ENCODE assay signal across 23 cellular contexts in the genomic region with DNA sequence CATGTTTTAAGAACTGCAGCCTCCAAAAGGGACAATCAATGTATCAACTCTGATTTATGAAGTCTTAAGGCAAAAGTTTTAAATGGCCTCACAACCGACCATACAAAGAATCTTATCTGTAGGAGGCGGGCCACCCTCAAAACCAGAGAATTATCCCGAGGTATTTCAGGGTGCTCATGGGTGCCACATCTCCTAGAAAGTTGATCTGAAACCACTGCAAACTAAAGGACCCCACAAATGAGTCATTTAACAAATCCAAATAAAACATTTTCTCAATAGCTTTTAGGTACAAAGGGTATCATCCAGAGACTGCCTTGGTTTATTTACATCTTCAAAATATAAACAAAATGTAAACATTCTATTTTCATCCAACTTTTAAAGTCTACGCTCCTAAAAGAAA. TPM values are rescaled to one million over a fixed set of nuclear protein-coding genes. Genes with fewer than 3 reads are reported as not detected.
DNase-seq lines count a peak whose midpoint lies in the region; ATAC-seq and TF ChIP-seq lines count a peak whose summit lies in the region.
"Had no signal": no experiment of that assay in that cellular context is flagged by ENCODE, and none has a peak within 500 bp of the region (broad histone marks: within the 10 kb centered on the region; RNA-seq: fewer than 3 reads in every experiment).

No MANE protein-coding gene starts in this region.

- H2BK15ac ChIP-seq in mesenchymal stem cell (ENCODE audit: low read depth, poor library complexity, severe bottlenecking): no peak overlapping the region

- no peak overlapping the region for H3K4ac ChIP-seq in mesenchymal stem cell (ENCODE audit: low read depth in 1 of 2, low read length in 2 of 2)

- H3K9ac ChIP-seq in MM.1S (ENCODE audit: low read length) (peak overlapping the region; percentile 94; the same call in 1 of the 2 replicates), mesenchymal stem cell (ENCODE audit: low read length) (no peak overlapping the region)
- H3K9ac ChIP-seq: BLaER1 treated with 17β-estradiol and CSF1 and Interleukin-3, amounts not matched to agents 10 nM and 100 nM; SK-N-SH had no signal

- no peaks in the 10 kb centered on the region for H3K9me2 ChIP-seq in MM.1S (replicated peaks; ENCODE audit: insufficient read depth, low read length)
- H3K9me2 ChIP-seq: SK-N-SH had no signal

- ATAC-seq in body of pancreas: no peak
- ATAC-seq: GM23338 had no signal

- TF ChIP-seq POLR2A in body of pancreas (IDR thresholded peaks at IDR 0.05): no peak

- no peak overlapping the region for H3K23ac ChIP-seq in mesenchymal stem cell (ENCODE audit: low read length in 2 of 2)

- H2BK12ac ChIP-seq in mesenchymal stem cell (ENCODE audit: low read length in 2 of 2): no peak overlapping the region

- POLR2A ChIA-PET in CD8-positive, alpha-beta memory T cell (lab: Charles Lee): no interaction called here
- POLR2A ChIA-PET in activated CD4-positive, alpha-beta memory T cell treated with anti-CD3 and anti-CD28 coated beads for 36 hours (lab: Charles Lee): interaction anchor here (1.1 kb wide), 1 partner anchor 8 kb away, joined by 4 read pairs; no protein-coding TSS in a partner anchor
- POLR2A ChIA-PET in MCF 10A (lab: Yijun Ruan, JAX): interaction anchor here (1.1 kb wide), 1 partner anchor 14 kb away, joined by 3 read pairs; no protein-coding TSS in a partner anchor

- DNase-seq in CD8-positive, alpha-beta memory T cell: no peak
- no peak for DNase-seq in MM.1S
- no peak for DNase-seq in activated CD4-positive, alpha-beta memory T cell treated with anti-CD3 and anti-CD28 coated beads for 36 hours
- peak; percentile 24 for DNase-seq in mesenchymal stem cell
- DNase-seq in MCF 10A (ENCODE audit: unreplicated experiment): no peak
- no peak for DNase-seq in NOMO-1 (lab: John Stamatoyannopoulos, UW; ENCODE audit: unreplicated experiment in 2 of 2)
- no peak for DNase-seq in body of pancreas
- DNase-seq: DMS 273 treated with DMSO at 0.1 percent for 48 hours, DND-41, HCEC 1CT, Karpas-422, MG63, NCI-H1092 treated with DMSO at 0.1 percent for 48 hours, NCI-H2081, NCI-H2171 treated with DMSO at 0.1 percent for 48 hours, NCI-H446, NCI-H69, OCI-M1, SHP77, SK-N-SH had no signal

- no peak overlapping the region for H3K14ac ChIP-seq in mesenchymal stem cell (ENCODE audit: low read length in 2 of 2)

- WGBS in mesenchymal stem cell: 45% methylated on average over 4 of the region's 4 CpGs
- WGBS in body of pancreas, 2 donors: 58% methylated on average over 4 of the region's 4 CpGs

- no peak overlapping the region for H3K18ac ChIP-seq in mesenchymal stem cell (ENCODE audit: low read depth in 1 of 2, low read length in 2 of 2)

- peaks cover 95% of the 10 kb centered on the region for H3K79me2 ChIP-seq in MM.1S (ENCODE audit: low read length)

- no peaks in the 10 kb centered on the region for H3K9me3 Mint-ChIP-seq in CD8-positive, alpha-beta memory T cell
- H3K9me3 Mint-ChIP-seq in activated CD4-positive, alpha-beta memory T cell treated with anti-CD3 and anti-CD28 coated beads for 36 hours: no peaks in the 10 kb centered on the region
- H3K9me3 Mint-ChIP-seq in MCF 10A (ENCODE audit: unreplicated experiment): no peaks in the 10 kb centered on the region
- H3K9me3 Mint-ChIP-seq: GM23338 had no signal

- peak overlapping the region in 2 of 7 donors; percentile 6 to 44 for H3K4me3 Mint-ChIP-seq in CD8-positive, alpha-beta memory T cell
- no peak overlapping the region for H3K4me3 Mint-ChIP-seq in activated CD4-positive, alpha-beta memory T cell treated with anti-CD3 and anti-CD28 coated beads for 36 hours
- H3K4me3 Mint-ChIP-seq in MCF 10A (ENCODE audit: unreplicated experiment): no peak overlapping the region
- H3K4me3 Mint-ChIP-seq: GM23338 had no signal

- H4K8ac ChIP-seq in mesenchymal stem cell (ENCODE audit: low read length): no peak overlapping the region

- no peak overlapping the region for H4K91ac ChIP-seq in mesenchymal stem cell (ENCODE audit: low read length)

- H3K4me1 Mint-ChIP-seq in CD8-positive, alpha-beta memory T cell: peaks cover 67 to 88% (median 85%) of the 10 kb centered on the region in 3 donors
- H3K4me1 Mint-ChIP-seq in activated CD4-positive, alpha-beta memory T cell treated with anti-CD3 and anti-CD28 coated beads for 36 hours (ENCODE audit: low read depth): peaks cover 84% of the 10 kb centered on the region
- H3K4me1 Mint-ChIP-seq in MCF 10A (ENCODE audit: insufficient read depth, unreplicated experiment): peaks cover 33% of the 10 kb centered on the region
- H3K4me1 Mint-ChIP-seq: GM23338 had no signal

- no peaks in the 10 kb centered on the region; the same call in 1 of the 2 replicates for H4K20me1 ChIP-seq in MM.1S (ENCODE audit: insufficient read depth, low read length)

- no TSS peak for BruUV-seq in MCF 10A (replicated peaks; lab: Mats Ljungman, UMichigan)

- CTCF ChIA-PET in CD8-positive, alpha-beta memory T cell (lab: Charles Lee): interaction anchor here (1.3 to 3.0 kb wide), 3 partner anchors 10 to 132 kb away, joined by 3 to 16 read pairs (median 9); no protein-coding TSS in a partner anchor
- CTCF ChIA-PET in activated CD4-positive, alpha-beta memory T cell treated with anti-CD3 and anti-CD28 coated beads for 36 hours (lab: Charles Lee): interaction anchor here (0.9 to 2.7 kb wide), 5 partner anchors 10 to 108 kb away, joined by 3 to 13 read pairs (median 4); no protein-coding TSS in a partner anchor
- CTCF ChIA-PET in MCF 10A (lab: Yijun Ruan, JAX): interaction anchor here (1.3 to 1.7 kb wide), 3 partner anchors 10 to 94 kb away, joined by 3 to 18 read pairs (median 4); no protein-coding TSS in a partner anchor

- no peak overlapping the region for H2AFZ ChIP-seq in MM.1S (ENCODE audit: low read length)
- no peak overlapping the region for H2AFZ ChIP-seq in mesenchymal stem cell (ENCODE audit: low read depth, low read length)
- H2AFZ ChIP-seq: GM23338 had no signal

- H3K4me1 ChIP-seq in CD8-positive, alpha-beta memory T cell (ENCODE audit: insufficient read depth, low read length): peaks cover 42% of the 10 kb centered on the region
- H3K4me1 ChIP-seq in MM.1S (ENCODE audit: low read length) (peaks cover 60% of the 10 kb centered on the region), mesenchymal stem cell (ENCODE audit: control insufficient read depth, insufficient read depth, low read depth, low read length) (peaks cover 2% of the 10 kb centered on the region), body of pancreas (peaks cover 78% of the 10 kb centered on the region)

- no peaks in the 10 kb centered on the region for H3K27me3 ChIP-seq in CD8-positive, alpha-beta memory T cell (ENCODE audit: insufficient read depth, low read length, poor library complexity, severe bottlenecking)
- no peaks in the 10 kb centered on the region for H3K27me3 ChIP-seq in MM.1S (replicated peaks; ENCODE audit: insufficient read depth, low read length)
- H3K27me3 ChIP-seq in mesenchymal stem cell (ENCODE audit: control insufficient read depth in 1 of 2, insufficient read depth in 1 of 2, low read length in 2 of 2): no peaks in the 10 kb centered on the region
- no peaks in the 10 kb centered on the region for H3K27me3 ChIP-seq in body of pancreas
- H3K27me3 ChIP-seq: MG63 had no signal

- no peaks in the 10 kb centered on the region for H3K27me3 Mint-ChIP-seq in CD8-positive, alpha-beta memory T cell
- H3K27me3 Mint-ChIP-seq in activated CD4-positive, alpha-beta memory T cell treated with anti-CD3 and anti-CD28 coated beads for 36 hours: no peaks in the 10 kb centered on the region
- no peaks in the 10 kb centered on the region for H3K27me3 Mint-ChIP-seq in MCF 10A (ENCODE audit: insufficient read depth, unreplicated experiment)

- H2AK5ac ChIP-seq in mesenchymal stem cell (ENCODE audit: low read length, severe bottlenecking): no peak overlapping the region

- peaks cover 12 to 33% (median 19%) of the 10 kb centered on the region in 3 donors for H3K36me3 Mint-ChIP-seq in CD8-positive, alpha-beta memory T cell
- peaks cover 18% of the 10 kb centered on the region for H3K36me3 Mint-ChIP-seq in activated CD4-positive, alpha-beta memory T cell treated with anti-CD3 and anti-CD28 coated beads for 36 hours
- H3K36me3 Mint-ChIP-seq in MCF 10A (ENCODE audit: insufficient read depth, unreplicated experiment): peaks cover 36% of the 10 kb centered on the region

- peak overlapping the region in 5 of 8 donors; percentile 40 to 85 (median 69) for H3K27ac Mint-ChIP-seq in CD8-positive, alpha-beta memory T cell
- H3K27ac Mint-ChIP-seq in activated CD4-positive, alpha-beta memory T cell treated with anti-CD3 and anti-CD28 coated beads for 36 hours: peak overlapping the region; percentile 57
- no peak overlapping the region for H3K27ac Mint-ChIP-seq in MCF 10A (ENCODE audit: low read depth, unreplicated experiment)
- H3K27ac Mint-ChIP-seq: GM23338 had no signal

- H3K36me3 ChIP-seq in CD8-positive, alpha-beta memory T cell (ENCODE audit: insufficient read depth, low read length): peaks cover 3% of the 10 kb centered on the region
- H3K36me3 ChIP-seq in MM.1S (replicated peaks; ENCODE audit: insufficient read depth, low read length) (peaks cover 3% of the 10 kb centered on the region; the same call in 1 of the 2 replicates), mesenchymal stem cell (ENCODE audit: control insufficient read depth in 1 of 2, insufficient read depth in 2 of 2, low read depth in 1 of 2, low read length in 2 of 2) (peaks cover 4 to 6% of the 10 kb centered on the region in 2 experiments), body of pancreas (replicated peaks in 1 of 2; ENCODE audit: insufficient read depth in 1 of 2, low read depth in 2 of 2) (no peaks in the 10 kb centered on the region)
- H3K36me3 ChIP-seq: MG63 had no signal

- no peaks in the 10 kb centered on the region for H3K9me3 ChIP-seq in CD8-positive, alpha-beta memory T cell (ENCODE audit: low read length)
- H3K9me3 ChIP-seq in MM.1S (replicated peaks; ENCODE audit: insufficient read depth, low read length): no peaks in the 10 kb centered on the region
- H3K9me3 ChIP-seq in mesenchymal stem cell (ENCODE audit: control insufficient read depth, low read length): no peaks in the 10 kb centered on the region
- no peaks in the 10 kb centered on the region for H3K9me3 ChIP-seq in body of pancreas
- H3K9me3 ChIP-seq: MG63, SK-N-SH had no signal

- intact Hi-C loops in activated CD4-positive, alpha-beta memory T cell treated with anti-CD3 and anti-CD28 coated beads for 36 hours (cut with micrococcal nuclease): no loop called here
- intact Hi-C loops in MCF 10A (cut with micrococcal nuclease) (no loop called here), body of pancreas (cut with DNase I) (loop anchor here (5.0 kb wide), 1 partner anchor 61 kb away; no protein-coding TSS in a partner anchor)

- H3F3A ChIP-seq in MM.1S (ENCODE audit: insufficient read depth, low read length): peaks cover 91% of the 10 kb centered on the region

- no peak overlapping the region for H3K4me3 ChIP-seq in CD8-positive, alpha-beta memory T cell (ENCODE audit: low read length)
- H3K4me3 ChIP-seq in MM.1S (ENCODE audit: low read length) (peak overlapping the region; percentile 80), mesenchymal stem cell (ENCODE audit: insufficient read depth in 1 of 2, low read depth in 1 of 2, low read length in 2 of 2) (no peak overlapping the region), body of pancreas (no peak overlapping the region)
- H3K4me3 ChIP-seq: BLaER1 treated with 17β-estradiol and CSF1 and Interleukin-3, amounts not matched to agents 10 nM and 100 nM; GM23338; MG63 had no signal

- H3K27ac ChIP-seq in CD8-positive, alpha-beta memory T cell (ENCODE audit: low read depth, low read length): no peak overlapping the region
- H3K27ac ChIP-seq in MM.1S (ENCODE audit: low read length) (peak overlapping the region; percentile 99), mesenchymal stem cell (ENCODE audit: low read length, poor library complexity, severe bottlenecking) (no peak overlapping the region), body of pancreas (no peak overlapping the region)
- H3K27ac ChIP-seq: BLaER1 treated with 17β-estradiol and CSF1 and Interleukin-3, amounts not matched to agents 10 nM and 100 nM; HL-60 had no signal

- peak overlapping the region; percentile 69 for H3K4me2 ChIP-seq in MM.1S (ENCODE audit: low read depth, low read length)
- no peak overlapping the region for H3K4me2 ChIP-seq in mesenchymal stem cell (ENCODE audit: low read length, poor library complexity, severe bottlenecking)
- H3K4me2 ChIP-seq: BLaER1 treated with 17β-estradiol and CSF1 and Interleukin-3, amounts not matched to agents 10 nM and 100 nM; GM23338; SK-N-SH had no signal

- H2BK5ac ChIP-seq in mesenchymal stem cell (ENCODE audit: low read depth, low read length, poor library complexity, severe bottlenecking): no peak overlapping the region

- TF ChIP-seq CTCF in MM.1S (IDR thresholded peaks at IDR 0.05; ENCODE audit: low read length) (no peak), MCF 10A (IDR thresholded peaks at IDR 0.05; ENCODE audit: unreplicated experiment) (no peak), body of pancreas (IDR thresholded peaks at IDR 0.05) (no peak)

- peaks cover 29% of the 10 kb centered on the region for H3K79me1 ChIP-seq in mesenchymal stem cell (replicated peaks; ENCODE audit: low read length, poor library complexity, severe bottlenecking)

- H2BK120ac ChIP-seq in mesenchymal stem cell (ENCODE audit: low read depth, low read length): no peak overlapping the region

RNA-seq across cellular contexts. Expression of gene ERN1, which starts 6.8 kb away (rescaled TPM):
- 10 to 100 TPM; 24.7 to 25.5 TPM for total RNA-seq in CD8-positive, alpha-beta memory T cell
- polyA plus RNA-seq in CD8-positive, alpha-beta memory T cell: 92.1 TPM
- 10 to 100 TPM; 45.3 to 47.7 TPM for total RNA-seq in activated CD4-positive, alpha-beta memory T cell treated with anti-CD3 and anti-CD28 coated beads for 36 hours
- 2.8 TPM for polyA plus RNA-seq in mesenchymal stem cell (2013, experiment 1 of 2)
- polyA plus RNA-seq in mesenchymal stem cell (2013, experiment 2 of 2): 3.3 TPM
- total RNA-seq in MCF 10A (2022): 79.5 and 87.0 TPM in 2 replicates
- 10 to 100 TPM; 63.3 to 77.1 TPM for total RNA-seq in body of pancreas
